ENCODE assay signal across 17 cellular contexts in genomic region chr12:41683513-41683912, GRCh38.
DNase-seq lines count a peak whose midpoint lies in the region; ATAC-seq and TF ChIP-seq lines count a peak whose summit lies in the region.
"Had no signal": no experiment of that assay in that cellular context is flagged by ENCODE, and none has a peak within 500 bp of the region (broad histone marks: within the 10 kb centered on the region; RNA-seq: fewer than 3 reads in every experiment).

No MANE protein-coding gene starts in this region.

- H3K36me3 Mint-ChIP-seq in activated CD4-positive, alpha-beta T cell treated with anti-CD3 and anti-CD28 coated beads, Interleukin-2, amount 10 ng/mL, durations not matched to agents 7 days and 5 days (ENCODE audit: low read depth) = no peaks in the 10 kb centered on the region
- H3K36me3 Mint-ChIP-seq: CD4-positive, CD25-positive, alpha-beta regulatory T cell; CD8-positive, alpha-beta T cell had no signal

- H3K9me3 ChIP-seq in HEK293 (ENCODE audit: control insufficient read depth, insufficient read depth, low read depth, low read length) (no peaks in the 10 kb centered on the region), Karpas-422 (ENCODE audit: low read length) (no peaks in the 10 kb centered on the region; the same call in 1 of the 2 replicates), OCI-LY7 (ENCODE audit: low read length) (no peaks in the 10 kb centered on the region), MM.1S (replicated peaks; ENCODE audit: insufficient read depth, low read length) (no peaks in the 10 kb centered on the region)
- H3K9me3 ChIP-seq: BLaER1, Caco-2 had no signal

- H3K4me3 Mint-ChIP-seq in activated CD4-positive, alpha-beta T cell treated with anti-CD3 and anti-CD28 coated beads, Interleukin-2, amount 10 ng/mL, durations not matched to agents 7 days and 5 days = no peak overlapping the region
- H3K4me3 Mint-ChIP-seq: B cell; CD4-positive, CD25-positive, alpha-beta regulatory T cell; CD8-positive, alpha-beta T cell had no signal

- intact Hi-C loops in OCI-LY7 (cut with micrococcal nuclease; ENCODE audit: unreplicated experiment) = loop anchor here (2.0 to 5.0 kb wide), 2 partner anchors 246 to 333 kb away; no protein-coding TSS in a partner anchor

- H3K9me2 ChIP-seq in Karpas-422 (replicated peaks; ENCODE audit: insufficient read depth, low read length) = no peaks in the 10 kb centered on the region
- no peaks in the 10 kb centered on the region for H3K9me2 ChIP-seq in OCI-LY7 (ENCODE audit: insufficient read depth, low read length)
- no peaks in the 10 kb centered on the region for H3K9me2 ChIP-seq in MM.1S (replicated peaks; ENCODE audit: insufficient read depth, low read length)

- no peak overlapping the region for H3K27ac ChIP-seq in HEK293 (ENCODE audit: extremely low read depth, low read depth, low read length)
- peak overlapping the region; percentile 99 for H3K27ac ChIP-seq in Karpas-422 (ENCODE audit: low read length)
- H3K27ac ChIP-seq in OCI-LY7 (ENCODE audit: low read depth, low read length, poor library complexity, severe bottlenecking) = peak overlapping the region; percentile 71
- H3K27ac ChIP-seq in MM.1S (ENCODE audit: low read length) = no peak overlapping the region
- H3K27ac ChIP-seq: BLaER1, C4-2B, GM23248 had no signal

- CTCF ChIA-PET in HEK293 (lab: Yijun Ruan, JAX) = interaction anchor here (0.5 to 4.1 kb wide), 5 partner anchors 22 to 674 kb away, joined by 3 to 31 read pairs (median 4); no protein-coding TSS in a partner anchor
- CTCF ChIA-PET in OCI-LY7 (lab: Charles Lee; ENCODE audit: unreplicated experiment) = no interaction called here
- CTCF ChIA-PET in activated CD4-positive, alpha-beta T cell treated with anti-CD3 and anti-CD28 coated beads, Interleukin-2, amount 10 ng/mL, durations not matched to agents 7 days and 5 days (lab: Charles Lee) = no interaction called here

- H3K4me1 ChIP-seq in HEK293 (ENCODE audit: control insufficient read depth, insufficient read depth, low read length) = no peaks in the 10 kb centered on the region
- H3K4me1 ChIP-seq in Karpas-422 (ENCODE audit: low read length) = peaks cover 66% of the 10 kb centered on the region
- H3K4me1 ChIP-seq in OCI-LY7 (ENCODE audit: insufficient read depth, low read length, poor library complexity, severe bottlenecking) = peaks cover 30% of the 10 kb centered on the region
- peaks cover 14% of the 10 kb centered on the region; the same call in 1 of the 2 replicates for H3K4me1 ChIP-seq in MM.1S (ENCODE audit: low read length)
- H3K4me1 ChIP-seq: BLaER1, Caco-2 had no signal

- no peaks in the 10 kb centered on the region for H3F3A ChIP-seq in MM.1S (ENCODE audit: insufficient read depth, low read length)

- H3K9me3 Mint-ChIP-seq in activated CD4-positive, alpha-beta T cell treated with anti-CD3 and anti-CD28 coated beads, Interleukin-2, amount 10 ng/mL, durations not matched to agents 7 days and 5 days = peaks cover 3% of the 10 kb centered on the region
- H3K9me3 Mint-ChIP-seq: CD8-positive, alpha-beta T cell had no signal

- H3K4me2 ChIP-seq in Karpas-422 (ENCODE audit: low read depth, low read length, poor library complexity, severe bottlenecking) (peak overlapping the region; percentile 68), OCI-LY7 (ENCODE audit: low read length) (peak overlapping the region; percentile 59), MM.1S (ENCODE audit: low read depth, low read length) (no peak overlapping the region)
- H3K4me2 ChIP-seq: BLaER1 had no signal

- no peaks in the 10 kb centered on the region for H3K79me2 ChIP-seq in Karpas-422 (ENCODE audit: low read length)
- no peaks in the 10 kb centered on the region for H3K79me2 ChIP-seq in OCI-LY7 (ENCODE audit: insufficient read depth, low read depth, low read length)
- no peaks in the 10 kb centered on the region for H3K79me2 ChIP-seq in MM.1S (ENCODE audit: low read length)

- no peak for TF ChIP-seq CTCF in HEK293 (tag by site-specific recombination; IDR thresholded peaks at IDR 0.05)
- TF ChIP-seq CTCF in OCI-LY7 (conservative IDR thresholded peaks at IDR 0.05; ENCODE audit: low read length) = no peak
- TF ChIP-seq CTCF in MM.1S (IDR thresholded peaks at IDR 0.05; ENCODE audit: low read length) = no peak

- DNase-seq in Karpas-422 (peak; percentile 46), OCI-LY7 (ENCODE audit: low spot score) (no peak), MM.1S (no peak)
- DNase-seq in activated CD4-positive, alpha-beta T cell treated with anti-CD3 and anti-CD28 coated beads, Interleukin-2, amount 10 ng/mL, durations not matched to agents 7 days and 5 days = no peak
- DNase-seq: Caco-2; CD4-positive, CD25-positive, alpha-beta regulatory T cell; CD8-positive, alpha-beta T cell; DMS153; DND-41; GM23248; H7; HCEC 1CT had no signal

- H4K20me1 ChIP-seq in Karpas-422 (ENCODE audit: insufficient read depth, low read depth, low read length) (no peaks in the 10 kb centered on the region), OCI-LY7 (ENCODE audit: insufficient read depth, low read length) (no peaks in the 10 kb centered on the region), MM.1S (ENCODE audit: insufficient read depth, low read length) (no peaks in the 10 kb centered on the region)
- H4K20me1 ChIP-seq: BLaER1 had no signal

- H3K36me3 ChIP-seq in HEK293 (ENCODE audit: control insufficient read depth in 2 of 2, insufficient read depth in 1 of 2, low read length in 2 of 2) (no peaks in the 10 kb centered on the region), Karpas-422 (ENCODE audit: insufficient read depth, low read length) (peaks cover 2% of the 10 kb centered on the region; the same call in 1 of the 2 replicates), OCI-LY7 (ENCODE audit: insufficient read depth, low read length) (no peaks in the 10 kb centered on the region), MM.1S (replicated peaks; ENCODE audit: insufficient read depth, low read length) (no peaks in the 10 kb centered on the region)
- H3K36me3 ChIP-seq: BLaER1 had no signal

- POLR2A ChIA-PET in HEK293 (lab: Yijun Ruan, JAX) = no interaction called here
- POLR2A ChIA-PET in OCI-LY7 (lab: Charles Lee) = interaction anchor here (0.7 to 1.6 kb wide), 4 partner anchors 12 to 244 kb away, joined by 3 to 5 read pairs (median 3); no protein-coding TSS in a partner anchor
- POLR2A ChIA-PET in activated CD4-positive, alpha-beta T cell treated with anti-CD3 and anti-CD28 coated beads, Interleukin-2, amount 10 ng/mL, durations not matched to agents 7 days and 5 days (lab: Charles Lee) = no interaction called here

- H3K9ac ChIP-seq in Karpas-422 (ENCODE audit: low read length) (peak overlapping the region; percentile 52), MM.1S (ENCODE audit: low read length) (no peak overlapping the region)
- H3K9ac ChIP-seq: BLaER1, GM23248 had no signal

- H3K27ac Mint-ChIP-seq in activated CD4-positive, alpha-beta T cell treated with anti-CD3 and anti-CD28 coated beads, Interleukin-2, amount 10 ng/mL, durations not matched to agents 7 days and 5 days = no peak overlapping the region
- H3K27ac Mint-ChIP-seq: B cell; CD4-positive, CD25-positive, alpha-beta regulatory T cell; CD8-positive, alpha-beta T cell had no signal

- H3K4me3 ChIP-seq in HEK293 (ENCODE audit: low read depth, low read length) (no peak overlapping the region), Karpas-422 (ENCODE audit: low read length) (peak overlapping the region; percentile 11; the same call in 1 of the 2 replicates), OCI-LY7 (ENCODE audit: low read depth, low read length, poor library complexity, severe bottlenecking) (peak overlapping the region; percentile 31), MM.1S (ENCODE audit: low read length) (no peak overlapping the region)
- H3K4me3 ChIP-seq: BLaER1, GM23248 had no signal

- H3K27me3 Mint-ChIP-seq in activated CD4-positive, alpha-beta T cell treated with anti-CD3 and anti-CD28 coated beads, Interleukin-2, amount 10 ng/mL, durations not matched to agents 7 days and 5 days = no peaks in the 10 kb centered on the region
- H3K27me3 Mint-ChIP-seq: B cell had no signal

- no peaks in the 10 kb centered on the region for H3K27me3 ChIP-seq in Karpas-422 (ENCODE audit: low read length)
- H3K27me3 ChIP-seq in MM.1S (replicated peaks; ENCODE audit: insufficient read depth, low read length) = no peaks in the 10 kb centered on the region
- H3K27me3 ChIP-seq: BLaER1 had no signal

- no peak for ATAC-seq in GM18873 (IDR thresholded peaks at IDR 0.05; ENCODE audit: low FRiP score, unreplicated experiment)
- ATAC-seq: CD8-positive, alpha-beta T cell had no signal

- H2AFZ ChIP-seq in Karpas-422 (ENCODE audit: low read length) = no peak overlapping the region
- peak overlapping the region; percentile 66 for H2AFZ ChIP-seq in OCI-LY7 (ENCODE audit: low read length)
- H2AFZ ChIP-seq in MM.1S (ENCODE audit: low read length) = no peak overlapping the region
- H2AFZ ChIP-seq: GM23248 had no signal

- no peaks in the 10 kb centered on the region for H3K4me1 Mint-ChIP-seq in activated CD4-positive, alpha-beta T cell treated with anti-CD3 and anti-CD28 coated beads, Interleukin-2, amount 10 ng/mL, durations not matched to agents 7 days and 5 days
- H3K4me1 Mint-ChIP-seq: CD4-positive, CD25-positive, alpha-beta regulatory T cell had no signal

- no TSS peak for BruUV-seq in OCI-LY7 (replicated peaks; lab: Mats Ljungman, UMichigan)

TF ChIP-seq in HEK293, 187 proteins besides CTCF, POLR2A, EP300 and RAD21:
- TF ChIP-seq PRDM6 (tag by site-specific recombination; IDR thresholded peaks at IDR 0.05) = peak; percentile 32; the same call in 1 of the 2 replicates
- no peak for TF ChIP-seq ZNF121 (tag by site-specific recombination; IDR thresholded peaks at IDR 0.05)

Comparison
In these comparisons a context has a peak if more than half of its experiments do, and no peak if none do; other contexts are left out.
1. H3K27ac ChIP-seq: peak in Karpas-422 (single experiment) and OCI-LY7 (single experiment); none in HEK293 (single experiment) and MM.1S (single experiment).
2. H3K4me3 ChIP-seq: peak in Karpas-422 (single experiment) and OCI-LY7 (single experiment); none in HEK293 (single experiment) and MM.1S (single experiment).